In genomic region chr9:68706579-68707201, GRCh38 we compare ENCODE assay signal across 8 cellular contexts. TPM values are rescaled to one million over a fixed set of nuclear protein-coding genes. Genes with fewer than 3 reads are reported as not detected.
DNase-seq lines count a peak whose midpoint lies in the region; ATAC-seq, FAIRE-seq and TF ChIP-seq lines count a peak whose summit lies in the region.

No MANE protein-coding gene starts in this region.

- H4K20me1 ChIP-seq in astrocyte (ENCODE audit: insufficient read depth, low read length): no peaks in the 10 kb centered on the region
- peaks cover 8% of the 10 kb centered on the region for H4K20me1 ChIP-seq in neural progenitor cell (ENCODE audit: low read depth)

- FAIRE-seq in astrocyte (lab: Jason Lieb, UNC): no peak

- TF ChIP-seq CTCF in astrocyte (IDR thresholded peaks at IDR 0.05; ENCODE audit: insufficient read depth, low read depth, low read length) (no peak), neural progenitor cell (IDR thresholded peaks at IDR 0.05) (no peak)

- H3K36me3 Mint-ChIP-seq in activated CD4-positive, alpha-beta T cell treated with anti-CD3 and anti-CD28 coated beads, Interleukin-2, amount 10 ng/mL, durations not matched to agents 7 days and 5 days (ENCODE audit: low read depth): no peaks in the 10 kb centered on the region
- no peaks in the 10 kb centered on the region for H3K36me3 Mint-ChIP-seq in astrocyte (ENCODE audit: low read depth, unreplicated experiment)
- H3K36me3 Mint-ChIP-seq in neural progenitor cell: peaks cover 3% of the 10 kb centered on the region

- H3K27ac ChIP-seq in astrocyte (ENCODE audit: low read depth, low read length): no peak overlapping the region
- H3K27ac ChIP-seq in neural progenitor cell: no peak overlapping the region

- H2AFZ ChIP-seq in astrocyte (ENCODE audit: low read depth, low read length): no peak overlapping the region
- no peak overlapping the region for H2AFZ ChIP-seq in neural progenitor cell (replicated peaks)

- no peak overlapping the region for H3K4me3 ChIP-seq in astrocyte (ENCODE audit: insufficient read depth, low read depth, low read length)
- H3K4me3 ChIP-seq in neural progenitor cell: peak overlapping the region; percentile 87

- CTCF ChIA-PET in activated CD4-positive, alpha-beta T cell treated with anti-CD3 and anti-CD28 coated beads, Interleukin-2, amount 10 ng/mL, durations not matched to agents 7 days and 5 days (lab: Charles Lee): no interaction called here

- H3K27me3 Mint-ChIP-seq in activated CD4-positive, alpha-beta T cell treated with anti-CD3 and anti-CD28 coated beads, Interleukin-2, amount 10 ng/mL, durations not matched to agents 7 days and 5 days: peaks cover 75% of the 10 kb centered on the region
- peaks cover 39% of the 10 kb centered on the region for H3K27me3 Mint-ChIP-seq in astrocyte (ENCODE audit: low read depth, unreplicated experiment)
- peaks cover 4% of the 10 kb centered on the region for H3K27me3 Mint-ChIP-seq in neural progenitor cell (ENCODE audit: insufficient read depth, low read depth)

- peaks cover 14% of the 10 kb centered on the region for H3K4me1 Mint-ChIP-seq in activated CD4-positive, alpha-beta T cell treated with anti-CD3 and anti-CD28 coated beads, Interleukin-2, amount 10 ng/mL, durations not matched to agents 7 days and 5 days
- H3K4me1 Mint-ChIP-seq in astrocyte (ENCODE audit: low read depth, unreplicated experiment) (no peaks in the 10 kb centered on the region), neural progenitor cell (peaks cover 55% of the 10 kb centered on the region)

- H3K27ac Mint-ChIP-seq in activated CD4-positive, alpha-beta T cell treated with anti-CD3 and anti-CD28 coated beads, Interleukin-2, amount 10 ng/mL, durations not matched to agents 7 days and 5 days: no peak overlapping the region
- H3K27ac Mint-ChIP-seq in astrocyte (ENCODE audit: unreplicated experiment) (no peak overlapping the region), neural progenitor cell (peak overlapping the region; percentile 92)

- no peaks in the 10 kb centered on the region for H3K9me3 Mint-ChIP-seq in activated CD4-positive, alpha-beta T cell treated with anti-CD3 and anti-CD28 coated beads, Interleukin-2, amount 10 ng/mL, durations not matched to agents 7 days and 5 days
- H3K9me3 Mint-ChIP-seq in astrocyte (ENCODE audit: unreplicated experiment) (no peaks in the 10 kb centered on the region), neural progenitor cell (no peaks in the 10 kb centered on the region)

- no peak overlapping the region for H3K4me2 ChIP-seq in astrocyte (ENCODE audit: low read length)
- peak overlapping the region; percentile 99 for H3K4me2 ChIP-seq in neural progenitor cell

- H3K9me3 ChIP-seq in astrocyte (ENCODE audit: insufficient read depth, low read depth, low read length) (no peaks in the 10 kb centered on the region), neural progenitor cell (ENCODE audit: low read depth) (no peaks in the 10 kb centered on the region)

- peak; percentile 33 for ATAC-seq in HG02981 (IDR thresholded peaks at IDR 0.05; ENCODE audit: unreplicated experiment)

- DNase-seq in activated CD4-positive, alpha-beta T cell treated with anti-CD3 and anti-CD28 coated beads, Interleukin-2, amount 10 ng/mL, durations not matched to agents 7 days and 5 days: no peak
- DNase-seq in activated CD4-positive, alpha-beta T cell treated with anti-CD3 and anti-CD28 coated beads, Interleukin-2, amount 50 U/mL, for 1 hour: no peak
- no peak for DNase-seq in astrocyte (ENCODE audit: low read depth)
- DNase-seq in neural progenitor cell (ENCODE audit: low spot score): peak; percentile 34
- no peak for DNase-seq in NCI-H345 (lab: John Stamatoyannopoulos, UW)
- no peak for DNase-seq in SHP77 treated with DMSO at 0.1 percent for 48 hours (lab: John Stamatoyannopoulos, UW)
- no peak for DNase-seq in AG20443 (ENCODE audit: low spot score)

- H3K36me3 ChIP-seq in astrocyte (ENCODE audit: insufficient read depth, low read length) (no peaks in the 10 kb centered on the region), neural progenitor cell (no peaks in the 10 kb centered on the region)

- H3K79me2 ChIP-seq in astrocyte (ENCODE audit: insufficient read depth, low read length) (no peaks in the 10 kb centered on the region), neural progenitor cell (ENCODE audit: low read depth) (no peaks in the 10 kb centered on the region)

- POLR2A ChIA-PET in activated CD4-positive, alpha-beta T cell treated with anti-CD3 and anti-CD28 coated beads, Interleukin-2, amount 10 ng/mL, durations not matched to agents 7 days and 5 days (lab: Charles Lee): no interaction called here

- H3K9ac ChIP-seq in astrocyte (ENCODE audit: low read length) (no peak overlapping the region), neural progenitor cell (no peak overlapping the region)

- peak overlapping the region; percentile 80 for H3K4me3 Mint-ChIP-seq in activated CD4-positive, alpha-beta T cell treated with anti-CD3 and anti-CD28 coated beads, Interleukin-2, amount 10 ng/mL, durations not matched to agents 7 days and 5 days
- H3K4me3 Mint-ChIP-seq in astrocyte (ENCODE audit: unreplicated experiment): peak overlapping the region; percentile 89
- peak overlapping the region; percentile 97 for H3K4me3 Mint-ChIP-seq in neural progenitor cell

- peaks cover 23% of the 10 kb centered on the region for H3F3A ChIP-seq in neural progenitor cell (ENCODE audit: low read depth)

- H3K27me3 ChIP-seq in astrocyte (ENCODE audit: insufficient read depth, low read length): peaks cover 41% of the 10 kb centered on the region
- H3K27me3 ChIP-seq in neural progenitor cell: peaks cover 90% of the 10 kb centered on the region

- H3K4me1 ChIP-seq in astrocyte (ENCODE audit: insufficient read depth, low read length) (peaks cover 2% of the 10 kb centered on the region), neural progenitor cell (peaks cover 17% of the 10 kb centered on the region)

RNA-seq across cellular contexts. Expression of gene PIP5K1B, which starts 1.6 kb away (rescaled TPM):
- under 1 TPM; 0.73 to 0.77 TPM for total RNA-seq in activated CD4-positive, alpha-beta T cell treated with anti-CD3 and anti-CD28 coated beads, Interleukin-2, amount 10 ng/mL, durations not matched to agents 7 days and 5 days
- total RNA-seq in astrocyte (0.29 and 1.3 TPM in 2 replicates), neural progenitor cell (ENCODE audit: low replicate concordance) (1.3 and 3.2 TPM in 2 replicates)
